In the genomic region with DNA sequence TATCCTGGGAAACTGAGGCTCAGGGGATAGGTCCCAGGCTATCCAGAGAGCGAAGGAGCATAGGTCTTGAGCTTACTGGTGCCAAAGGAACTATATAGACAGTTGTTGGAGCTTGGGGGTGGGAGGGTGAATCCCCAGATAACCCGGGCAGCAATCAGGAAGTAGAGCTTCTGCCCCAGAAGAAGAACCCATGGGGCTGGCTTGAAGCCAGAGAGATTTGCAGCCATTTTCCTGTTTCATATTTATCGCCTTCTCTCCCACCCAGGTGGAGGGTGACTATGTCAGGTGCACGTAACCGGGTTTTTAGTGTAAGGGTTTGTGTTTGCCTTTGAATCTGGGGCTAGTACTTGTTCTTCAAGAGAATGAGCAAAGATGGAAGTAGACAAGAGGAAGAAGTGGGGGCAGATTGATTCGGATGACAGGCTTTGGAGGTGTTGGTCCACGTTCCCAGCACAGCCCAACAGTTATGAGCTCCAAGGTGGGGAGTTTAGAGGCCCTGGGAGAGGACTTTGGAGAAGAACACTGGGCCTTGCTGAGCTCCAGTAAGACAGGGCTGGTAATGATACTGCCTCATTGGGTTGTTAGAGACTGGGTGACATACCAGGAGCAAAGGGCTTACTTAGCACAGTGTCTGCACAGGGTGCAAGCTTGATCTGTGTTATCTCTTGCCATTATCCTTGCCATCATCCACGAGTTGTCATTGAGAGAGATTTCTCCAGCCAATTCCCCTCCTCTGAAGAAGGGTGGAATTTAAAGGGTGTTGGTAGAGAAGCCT, we compare ENCODE assay signal across 9 cellular contexts.
DNase-seq lines count a peak whose midpoint lies in the region; ATAC-seq, FAIRE-seq and TF ChIP-seq lines count a peak whose summit lies in the region.
"Had no signal": no experiment of that assay in that cellular context is flagged by ENCODE, and none has a peak within 500 bp of the region (broad histone marks: within the 10 kb centered on the region; RNA-seq: fewer than 3 reads in every experiment).

No MANE protein-coding gene starts in this region.

- CTCF ChIA-PET in T-cell (lab: Charles Lee), result interaction anchor here in 1 of 2 donors (2.5 kb wide), 1 partner anchor 73 kb away, joined by 11 read pairs; no protein-coding TSS in a partner anchor

- H3K9me3 ChIP-seq in colonic mucosa, result no peaks in the 10 kb centered on the region

- H3K9me3 Mint-ChIP-seq in CD14-positive monocyte, result peaks cover 0 to 7% (median 7%) of the 10 kb centered on the region in 7 donors
- H3K9me3 Mint-ChIP-seq in T-cell, result peaks cover 0 to 9% (median 6%) of the 10 kb centered on the region in 3 donors
- H3K9me3 Mint-ChIP-seq in immature natural killer cell, result no peaks in the 10 kb centered on the region

- intact Hi-C loops in CD14-positive monocyte (cut with micrococcal nuclease) (loop anchor here in 1 of 2 donors (5.0 kb wide), 1 partner anchor 73 kb away; no protein-coding TSS in a partner anchor), colonic mucosa (cut with DNase I) (loop anchor here (5.0 to 10.0 kb wide), 3 partner anchors 73 to 155 kb away; a partner anchor contains a TSS)

- in situ Hi-C loops in GM13976 (cut with MboI; ENCODE audit: low sequenced_read_pairs, unreplicated experiment), result no loop called here

- H3K36me3 ChIP-seq in colonic mucosa, result no peaks in the 10 kb centered on the region

- H3K27me3 Mint-ChIP-seq in CD14-positive monocyte (ENCODE audit: low read depth in 3 of 3) (peaks cover 0 to 8% (median 4%) of the 10 kb centered on the region in 3 donors), T-cell (no peaks in the 10 kb centered on the region), immature natural killer cell (ENCODE audit: low read depth in 3 of 3) (peaks cover 2 to 6% (median 5%) of the 10 kb centered on the region in 3 donors)

- H3K27me3 ChIP-seq in colonic mucosa, result no peaks in the 10 kb centered on the region

- no peak for FAIRE-seq in RCC 7860 (lab: Jason Lieb, UNC)

- H3K9ac ChIP-seq in colonic mucosa (ENCODE audit: low read depth in 2 of 2, low read length in 2 of 2), result no peak overlapping the region

- H3K4me3 Mint-ChIP-seq in CD14-positive monocyte (peak overlapping the region; percentile 58 to 86), T-cell (peak overlapping the region; percentile 15 to 67 (median 31)), immature natural killer cell (peak overlapping the region; percentile 52 to 85 (median 72))
- H3K4me3 Mint-ChIP-seq: neural crest cell had no signal

- H3K36me3 Mint-ChIP-seq in CD14-positive monocyte (peaks cover 0 to 5% of the 10 kb centered on the region in 2 donors), T-cell (peaks cover 13% of the 10 kb centered on the region), immature natural killer cell (peaks cover 11 to 16% (median 14%) of the 10 kb centered on the region in 3 donors)

- ATAC-seq in T-cell (replicated peaks in 1 of 4) (peak; percentile 8 to 15 (median 10)), GM21786 (IDR thresholded peaks at IDR 0.05; ENCODE audit: unreplicated experiment) (no peak)

- H3K27ac Mint-ChIP-seq in CD14-positive monocyte (peak overlapping the region in 4 of 7 donors; percentile 1 to 85 (median 40)), T-cell (peak overlapping the region; percentile 96 to 98), immature natural killer cell (peak overlapping the region; percentile 72 to 91 (median 82))

- H3K4me3 ChIP-seq in colonic mucosa, result no peak overlapping the region

- H3K27ac ChIP-seq in colonic mucosa, result no peak overlapping the region

- POLR2A ChIA-PET in T-cell (lab: Charles Lee), result interaction anchor here in 1 of 2 donors (0.8 kb wide), 1 partner anchor 10 kb away, joined by 3 read pairs; no protein-coding TSS in a partner anchor

- peaks cover 55% of the 10 kb centered on the region for H3K4me1 Mint-ChIP-seq in CD14-positive monocyte
- H3K4me1 Mint-ChIP-seq in T-cell, result peaks cover 67 to 70% (median 69%) of the 10 kb centered on the region in 3 donors
- H3K4me1 Mint-ChIP-seq in immature natural killer cell, result peaks cover 72 to 75% of the 10 kb centered on the region in 2 donors

- DNase-seq in CD14-positive monocyte (ENCODE audit: low spot score) (no peak), GM13976 (ENCODE audit: low spot score) (peak; percentile 49), T-cell (peak in 28 of 34 experiments; percentile 18 to 54 (median 34)), immature natural killer cell (peak in 2 of 3 donors; percentile 15 to 24), RCC 7860 (ENCODE audit: low spot score) (no peak), colonic mucosa (no peak), NCI-H2107 treated with DMSO at 0.1 percent for 48 hours (lab: John Stamatoyannopoulos, UW; ENCODE audit: unreplicated experiment) (no peak)

- TF ChIP-seq CTCF in CD14-positive monocyte (IDR thresholded peaks at IDR 0.05) (no peak), GM13976 (IDR thresholded peaks at IDR 0.05; ENCODE audit: borderline replicate concordance, control extremely low read depth, extremely low read depth, insufficient read depth, missing control alignments) (no peak), colonic mucosa (IDR thresholded peaks at IDR 0.05) (no peak)

- H3K4me1 ChIP-seq in colonic mucosa, result peaks cover 9% of the 10 kb centered on the region

Comparison
In these comparisons a context has a peak if more than half of its experiments do, and no peak if none do; other contexts are left out.
1. DNase-seq: peak in GM13976 (single experiment), T-cell (28 of 34) and immature natural killer cell (2 of 3); none in CD14-positive monocyte (single experiment), RCC 7860 (single experiment), colonic mucosa (single experiment) and NCI-H2107 treated with DMSO at 0.1 percent for 48 hours (single experiment).
2. H3K27ac Mint-ChIP-seq: peak in every context shown above with its lines; median percentile 97 in T-cell; 82 in immature natural killer cell; 40 in CD14-positive monocyte.
3. Peak in every context shown above with its lines, with median percentiles within 50 percentile points of each other: H3K4me3 Mint-ChIP-seq.